28 cellular contexts compared by ENCODE assay signal in the genomic region with DNA sequence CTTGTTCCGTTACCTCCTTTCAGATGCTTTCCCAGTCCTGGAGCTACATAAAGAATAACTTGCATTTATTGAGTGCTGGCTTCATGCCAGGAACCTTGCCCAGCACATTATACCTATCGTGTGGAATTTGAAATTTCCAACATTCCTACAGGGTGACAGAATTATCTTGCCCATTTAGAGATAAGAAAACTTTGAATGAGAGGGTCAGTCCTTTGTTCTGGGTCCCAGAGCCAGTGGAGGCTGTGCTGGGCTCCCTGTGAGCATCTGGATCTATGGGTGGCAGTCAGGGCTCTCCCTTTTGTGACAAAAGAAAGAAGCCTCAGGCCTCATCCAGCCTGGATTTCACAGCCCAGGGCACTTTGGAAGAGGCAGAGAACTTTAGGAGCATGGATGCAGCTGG. TPM values are rescaled to one million over a fixed set of nuclear protein-coding genes. Genes with fewer than 3 reads are reported as not detected.
DNase-seq lines count a peak whose midpoint lies in the region; ATAC-seq, FAIRE-seq and TF ChIP-seq lines count a peak whose summit lies in the region.
"Had no signal": no experiment of that assay in that cellular context is flagged by ENCODE, and none has a peak within 500 bp of the region (broad histone marks: within the 10 kb centered on the region; RNA-seq: fewer than 3 reads in every experiment).

No MANE protein-coding gene starts in this region.

- ATAC-seq in pancreas (peak in 3 of 4 donors; percentile 35 to 52 (median 39)), GM19324 (IDR thresholded peaks at IDR 0.05; ENCODE audit: low FRiP score, unreplicated experiment) (no peak), GM21360 (IDR thresholded peaks at IDR 0.05; ENCODE audit: unreplicated experiment) (no peak)
- ATAC-seq: esophagus mucosa, gastrocnemius medialis had no signal

- peaks cover 5% of the 10 kb centered on the region for H3K27me3 Mint-ChIP-seq in glutamatergic neuron (ENCODE audit: unreplicated experiment)
- H3K27me3 Mint-ChIP-seq: activated naive CD8-positive, alpha-beta T cell treated with anti-CD3 and anti-CD28 coated beads for 36 hours had no signal

- no peaks in the 10 kb centered on the region for H3K27me3 ChIP-seq in BLaER1 treated with 17β-estradiol and CSF1 and Interleukin-3, amounts not matched to agents 10 nM and 100 nM
- H3K27me3 ChIP-seq in pancreas: no peaks in the 10 kb centered on the region
- H3K27me3 ChIP-seq: gastrocnemius medialis had no signal

- H3K27ac ChIP-seq in BLaER1 treated with 17β-estradiol and CSF1 and Interleukin-3, amounts not matched to agents 10 nM and 100 nM: peak overlapping the region in 7 of 11 experiments; percentile 29 to 63 (median 53); a peak in 13 of 22 replicates
- H3K27ac ChIP-seq in pancreas: peak overlapping the region; percentile 13 to 69 (median 43)
- H3K27ac ChIP-seq: SK-N-MC had no signal

- H3K4me3 Mint-ChIP-seq in glutamatergic neuron (ENCODE audit: unreplicated experiment): peak overlapping the region; percentile 32
- H3K4me3 Mint-ChIP-seq: activated naive CD8-positive, alpha-beta T cell treated with anti-CD3 and anti-CD28 coated beads for 36 hours had no signal

- 36 to 47% methylated on average over 2 of the region's 2 CpGs for WGBS in pancreas, 2 donors

- H3K36me3 ChIP-seq in BLaER1 treated with 17β-estradiol and CSF1 and Interleukin-3, amounts not matched to agents 10 nM and 100 nM: peaks cover 0 to 16% (median 0%) of the 10 kb centered on the region in 11 experiments; a peak in 3 of 22 replicates
- no peaks in the 10 kb centered on the region for H3K36me3 ChIP-seq in pancreas

- DNase-seq in NCI-H226: peak; percentile 83
- DNase-seq in glutamatergic neuron: no peak
- peak in 1 of 6 donors; percentile 48 for DNase-seq in pancreas
- DNase-seq in COLO668 (lab: John Stamatoyannopoulos, UW; ENCODE audit: unreplicated experiment): no peak
- DNase-seq: activated CD4-positive, alpha-beta T cell treated with anti-CD3 and anti-CD28 coated beads for 48 hours; activated naive CD8-positive, alpha-beta T cell treated with anti-CD3 and anti-CD28 coated beads for 36 hours; CD4-positive, alpha-beta memory T cell; effector CD8-positive, alpha-beta T cell; gastrocnemius medialis; kidney; NCI-H1048; NCI-H2029; NCI-H510A; occipital lobe; RPMI8226; stimulated activated CD4-positive, alpha-beta T cell treated with anti-CD3 and anti-CD28 coated beads, Interleukin-15, amount 100 ng/mL, for 24 hours had no signal

- peak overlapping the region in 7 of 11 experiments; percentile 2 to 50 (median 37); a peak in 7 of 22 replicates for H3K9ac ChIP-seq in BLaER1 treated with 17β-estradiol and CSF1 and Interleukin-3, amounts not matched to agents 10 nM and 100 nM

- peaks cover 0 to 5% (median 0%) of the 10 kb centered on the region in 11 experiments; a peak in 1 of 22 replicates for H4K20me1 ChIP-seq in BLaER1 treated with 17β-estradiol and CSF1 and Interleukin-3, amounts not matched to agents 10 nM and 100 nM

- peaks cover 50 to 82% (median 70%) of the 10 kb centered on the region in 10 experiments for H3K4me1 ChIP-seq in BLaER1 treated with 17β-estradiol and CSF1 and Interleukin-3, amounts not matched to agents 10 nM and 100 nM
- H3K4me1 ChIP-seq in pancreas: peaks cover 10 to 21% (median 12%) of the 10 kb centered on the region in 3 donors

- no peak for FAIRE-seq in pancreas (lab: Jason Lieb, UNC)
- FAIRE-seq: GM12891, HTR-8/SVneo, kidney had no signal

- H3K9me3 ChIP-seq in BLaER1 treated with 17β-estradiol and CSF1 and Interleukin-3, amounts not matched to agents 10 nM and 100 nM (replicated peaks in 1 of 11): no peaks in the 10 kb centered on the region
- no peaks in the 10 kb centered on the region for H3K9me3 ChIP-seq in pancreas
- H3K9me3 ChIP-seq: gastrocnemius medialis had no signal

- H3K27ac Mint-ChIP-seq in glutamatergic neuron (ENCODE audit: unreplicated experiment): no peak overlapping the region
- H3K27ac Mint-ChIP-seq: activated naive CD8-positive, alpha-beta T cell treated with anti-CD3 and anti-CD28 coated beads for 36 hours; activated T-helper 2 cell treated with anti-CD3 and anti-CD28 coated beads, Interferon-gamma antibody, Interleukin-2, Interleukin-4, amounts not matched to agents 10 μg/mL and 5 μg/mL and 100 μg/mL, durations not matched to agents 14 hours and 24 hours and 36 hours had no signal

- peak overlapping the region; percentile 60 to 97 (median 83) for H3K4me2 ChIP-seq in BLaER1 treated with 17β-estradiol and CSF1 and Interleukin-3, amounts not matched to agents 10 nM and 100 nM

- intact Hi-C loops in pancreas (cut with DNase I): no loop called here

- peaks cover 33% of the 10 kb centered on the region for H3K4me1 Mint-ChIP-seq in glutamatergic neuron (ENCODE audit: low read depth, unreplicated experiment)

- H3K36me3 Mint-ChIP-seq in glutamatergic neuron (ENCODE audit: unreplicated experiment): peaks cover 3% of the 10 kb centered on the region
- H3K36me3 Mint-ChIP-seq: activated naive CD8-positive, alpha-beta T cell treated with anti-CD3 and anti-CD28 coated beads for 36 hours had no signal

- H3K4me3 ChIP-seq in BLaER1 treated with 17β-estradiol and CSF1 and Interleukin-3, amounts not matched to agents 10 nM and 100 nM: no peak overlapping the region
- no peak overlapping the region for H3K4me3 ChIP-seq in pancreas
- H3K4me3 ChIP-seq: gastrocnemius medialis, SK-N-MC had no signal

- peaks cover 5% of the 10 kb centered on the region for H3K9me3 Mint-ChIP-seq in glutamatergic neuron (ENCODE audit: unreplicated experiment)
- H3K9me3 Mint-ChIP-seq: activated naive CD8-positive, alpha-beta T cell treated with anti-CD3 and anti-CD28 coated beads for 36 hours; activated T-helper 2 cell treated with anti-CD3 and anti-CD28 coated beads, Interferon-gamma antibody, Interleukin-2, Interleukin-4, amounts not matched to agents 10 μg/mL and 5 μg/mL and 100 μg/mL, durations not matched to agents 14 hours and 24 hours and 36 hours; CD4-positive, alpha-beta memory T cell had no signal

- TF ChIP-seq CTCF in glutamatergic neuron (IDR thresholded peaks at IDR 0.05; ENCODE audit: partially characterized antibody, unreplicated experiment) (no peak), pancreas (IDR thresholded peaks at IDR 0.05) (no peak)

RNA-seq across cellular contexts. Expression of gene GSTM4, which starts 3.2 kb away (rescaled TPM):
- 12.3 TPM for total RNA-seq in glutamatergic neuron (ENCODE audit: unreplicated experiment)
- total RNA-seq in pancreas: 10 to 100 TPM; 13.4 to 36.6 (median 16.5) TPM
- polyA plus RNA-seq in pancreas: 10 to 100 TPM; 24.4 to 32.8 TPM

RNA-seq across cellular contexts. Expression of gene GSTM2, which starts 8.7 kb away (rescaled TPM):
- total RNA-seq in glutamatergic neuron (ENCODE audit: unreplicated experiment) (33.6 TPM), pancreas (10 to 100 TPM; 10.4 to 47.5 (median 27.6) TPM)
- polyA plus RNA-seq in pancreas: 100 to 1,000 TPM; 139 to 193 TPM

RNA-seq across cellular contexts. Expression of gene GSTM1, which starts 28.5 kb away (rescaled TPM):
- total RNA-seq in glutamatergic neuron (ENCODE audit: unreplicated experiment) (not detected), pancreas (10 to 100 TPM in 3 of 6 donors, not detected in 3; 23.3 to 32.1 (median 26.9) TPM)
- polyA plus RNA-seq in pancreas: 10 to 100 TPM; 21.7 to 41.8 TPM
- total RNA-seq: activated naive CD8-positive, alpha-beta T cell treated with anti-CD3 and anti-CD28 coated beads for 36 hours; CD4-positive, alpha-beta memory T cell; esophagus mucosa; kidney; occipital lobe; urinary bladder had no signal

RNA-seq across cellular contexts. Expression of gene AMPD2, which starts 39.5 kb away (rescaled TPM):
- total RNA-seq in glutamatergic neuron (ENCODE audit: unreplicated experiment): 49.3 TPM
- 10 to 100 TPM; 17.6 to 48.5 (median 26.1) TPM for total RNA-seq in pancreas
- polyA plus RNA-seq in pancreas: 10 to 100 TPM; 40.3 to 57.3 TPM

RNA-seq across cellular contexts. Expression of gene GNAT2, which starts 39.7 kb away (rescaled TPM):
- not detected for total RNA-seq in glutamatergic neuron (ENCODE audit: unreplicated experiment)
- under 1 TPM in 1 of 6 donors, not detected in 5; 0.60 TPM for total RNA-seq in pancreas
- under 1 TPM in 1 of 2 donors, not detected in 1; 0.82 TPM for polyA plus RNA-seq in pancreas
- total RNA-seq: CD4-positive, alpha-beta memory T cell; chondrocyte; esophagus mucosa; gastrocnemius medialis; kidney; LHCN-M2; occipital lobe; T-helper 2 cell treated with Interferon-gamma antibody and Interleukin-4, amounts not matched to agents 100 ng/mL and 5 ng/mL, for 36 hours; urinary bladder had no signal
- polyA plus RNA-seq: CD4-positive, alpha-beta memory T cell; urinary bladder had no signal

Comparison
In these comparisons a context has a peak if more than half of its experiments do, and no peak if none do; other contexts are left out.
1. ATAC-seq: peak in pancreas (3 of 4); none in GM19324 (single experiment) and GM21360 (single experiment).